Comparison of ENCODE assay signal across 2 cellular contexts in the genomic region with DNA sequence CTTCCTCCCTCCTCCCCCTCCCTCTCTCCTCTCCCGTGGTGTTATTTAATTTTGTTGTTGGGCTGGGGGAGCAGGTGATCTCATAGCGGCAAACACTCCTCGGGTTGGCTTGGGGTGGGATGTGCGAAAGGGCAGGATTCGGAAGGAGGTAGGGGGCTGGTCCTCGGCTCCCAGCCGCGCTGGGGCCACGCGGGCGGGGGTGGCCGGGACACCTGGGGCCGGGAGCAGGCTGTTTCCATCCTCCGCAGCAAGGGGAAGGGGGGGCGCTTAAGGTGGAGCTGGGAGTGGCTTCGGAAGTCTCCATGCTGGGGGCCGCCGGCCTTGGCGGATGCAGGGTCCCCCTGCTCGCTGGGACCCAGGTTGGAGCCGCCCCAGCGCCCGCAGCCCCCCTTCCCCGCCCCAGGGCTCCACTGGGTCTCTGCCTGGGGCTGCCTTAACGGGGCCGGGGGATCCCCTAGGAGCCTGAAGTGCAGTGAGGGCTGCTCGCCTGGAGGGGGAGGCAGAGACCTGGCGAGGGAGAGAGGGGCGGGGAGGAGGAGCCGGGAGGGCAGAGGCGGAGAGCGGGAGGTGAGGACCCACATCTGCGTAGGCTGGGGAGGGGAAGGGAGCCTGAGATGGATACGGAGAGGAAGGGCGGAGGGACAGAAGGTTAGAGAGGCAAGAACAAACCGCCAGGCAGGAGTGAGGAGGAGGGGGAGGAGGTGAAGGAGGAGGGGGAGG.
A peak's percentile ranks its signal among the peaks of the same experiment; 100 is the strongest.
TF ChIP-seq lines count a peak whose summit lies in the region.

No MANE protein-coding gene starts in this region.

TF ChIP-seq in GM12891, 5 proteins besides CTCF, POLR2A, EP300 and RAD21:
- TF ChIP-seq SPI1 (IDR thresholded peaks at IDR 0.05; ENCODE audit: low read depth, low read length) (no peak), POU2F2 (IDR thresholded peaks at IDR 0.05; ENCODE audit: low read depth, low read length) (0 out of 2 replicates have a peak, but pooled peaks have one; percentile 13)
TF ChIP-seq in GM12891: peak in this region for 1.

TF ChIP-seq in K562, 482 proteins besides CTCF, POLR2A, EP300 and RAD21 (continues in another document):
- TF ChIP-seq BHLHE40 (IDR thresholded peaks at IDR 0.05; ENCODE audit: low read length) (peak; percentile 6; the same call in 1 of the 2 replicates), AFF4 (CRISPR knock-in tag; IDR thresholded peaks at IDR 0.05) (no peak), ZFPM2 (CRISPR knock-in tag; IDR thresholded peaks at IDR 0.05) (no peak), RFX7 (CRISPR knock-in tag; IDR thresholded peaks at IDR 0.05) (no peak), ZNF133 (CRISPR knock-in tag; IDR thresholded peaks at IDR 0.05) (no peak), ARID3B (CRISPR knock-in tag; IDR thresholded peaks at IDR 0.05; ENCODE audit: borderline replicate concordance) (no peak), ATF1 (CRISPR knock-in tag; IDR thresholded peaks at IDR 0.05) (no peak), ATF1 (tag; IDR thresholded peaks at IDR 0.05) (0 out of 2 replicates have a peak, but pooled peaks have one; percentile 42), RAD51 (IDR thresholded peaks at IDR 0.05; ENCODE audit: borderline replicate concordance, low read depth) (peak; percentile 8; the same call in 1 of the 2 replicates), MAFK (IDR thresholded peaks at IDR 0.05; ENCODE audit: low read length) (no peak), ZBTB1 (CRISPR knock-in tag; IDR thresholded peaks at IDR 0.05; ENCODE audit: borderline replicate concordance, low read depth) (no peak), BACH1 (tag; IDR thresholded peaks at IDR 0.05) (no peak), ATF7 (IDR thresholded peaks at IDR 0.05) (peak; percentile 53), BCLAF1 (IDR thresholded peaks at IDR 0.05; ENCODE audit: borderline replicate concordance in 1 of 2, control insufficient read depth in 1 of 2, low read depth in 2 of 2, low read length in 1 of 2) (no peak), VEZF1 (CRISPR knock-in tag; IDR thresholded peaks at IDR 0.05) (peak; percentile 99), HIVEP1 (CRISPR knock-in tag; IDR thresholded peaks at IDR 0.05) (0 out of 2 replicates have a peak, but pooled peaks have one; percentile 56)
- TF ChIP-seq, protein P1, sequence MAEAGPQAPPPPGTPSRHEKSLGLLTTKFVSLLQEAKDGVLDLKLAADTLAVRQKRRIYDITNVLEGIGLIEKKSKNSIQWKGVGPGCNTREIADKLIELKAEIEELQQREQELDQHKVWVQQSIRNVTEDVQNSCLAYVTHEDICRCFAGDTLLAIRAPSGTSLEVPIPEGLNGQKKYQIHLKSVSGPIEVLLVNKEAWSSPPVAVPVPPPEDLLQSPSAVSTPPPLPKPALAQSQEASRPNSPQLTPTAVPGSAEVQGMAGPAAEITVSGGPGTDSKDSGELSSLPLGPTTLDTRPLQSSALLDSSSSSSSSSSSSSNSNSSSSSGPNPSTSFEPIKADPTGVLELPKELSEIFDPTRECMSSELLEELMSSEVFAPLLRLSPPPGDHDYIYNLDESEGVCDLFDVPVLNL (CRISPR knock-in tag; IDR thresholded peaks at IDR 0.05; ENCODE audit: low read depth), result no peak
- TF ChIP-seq, protein P2, sequence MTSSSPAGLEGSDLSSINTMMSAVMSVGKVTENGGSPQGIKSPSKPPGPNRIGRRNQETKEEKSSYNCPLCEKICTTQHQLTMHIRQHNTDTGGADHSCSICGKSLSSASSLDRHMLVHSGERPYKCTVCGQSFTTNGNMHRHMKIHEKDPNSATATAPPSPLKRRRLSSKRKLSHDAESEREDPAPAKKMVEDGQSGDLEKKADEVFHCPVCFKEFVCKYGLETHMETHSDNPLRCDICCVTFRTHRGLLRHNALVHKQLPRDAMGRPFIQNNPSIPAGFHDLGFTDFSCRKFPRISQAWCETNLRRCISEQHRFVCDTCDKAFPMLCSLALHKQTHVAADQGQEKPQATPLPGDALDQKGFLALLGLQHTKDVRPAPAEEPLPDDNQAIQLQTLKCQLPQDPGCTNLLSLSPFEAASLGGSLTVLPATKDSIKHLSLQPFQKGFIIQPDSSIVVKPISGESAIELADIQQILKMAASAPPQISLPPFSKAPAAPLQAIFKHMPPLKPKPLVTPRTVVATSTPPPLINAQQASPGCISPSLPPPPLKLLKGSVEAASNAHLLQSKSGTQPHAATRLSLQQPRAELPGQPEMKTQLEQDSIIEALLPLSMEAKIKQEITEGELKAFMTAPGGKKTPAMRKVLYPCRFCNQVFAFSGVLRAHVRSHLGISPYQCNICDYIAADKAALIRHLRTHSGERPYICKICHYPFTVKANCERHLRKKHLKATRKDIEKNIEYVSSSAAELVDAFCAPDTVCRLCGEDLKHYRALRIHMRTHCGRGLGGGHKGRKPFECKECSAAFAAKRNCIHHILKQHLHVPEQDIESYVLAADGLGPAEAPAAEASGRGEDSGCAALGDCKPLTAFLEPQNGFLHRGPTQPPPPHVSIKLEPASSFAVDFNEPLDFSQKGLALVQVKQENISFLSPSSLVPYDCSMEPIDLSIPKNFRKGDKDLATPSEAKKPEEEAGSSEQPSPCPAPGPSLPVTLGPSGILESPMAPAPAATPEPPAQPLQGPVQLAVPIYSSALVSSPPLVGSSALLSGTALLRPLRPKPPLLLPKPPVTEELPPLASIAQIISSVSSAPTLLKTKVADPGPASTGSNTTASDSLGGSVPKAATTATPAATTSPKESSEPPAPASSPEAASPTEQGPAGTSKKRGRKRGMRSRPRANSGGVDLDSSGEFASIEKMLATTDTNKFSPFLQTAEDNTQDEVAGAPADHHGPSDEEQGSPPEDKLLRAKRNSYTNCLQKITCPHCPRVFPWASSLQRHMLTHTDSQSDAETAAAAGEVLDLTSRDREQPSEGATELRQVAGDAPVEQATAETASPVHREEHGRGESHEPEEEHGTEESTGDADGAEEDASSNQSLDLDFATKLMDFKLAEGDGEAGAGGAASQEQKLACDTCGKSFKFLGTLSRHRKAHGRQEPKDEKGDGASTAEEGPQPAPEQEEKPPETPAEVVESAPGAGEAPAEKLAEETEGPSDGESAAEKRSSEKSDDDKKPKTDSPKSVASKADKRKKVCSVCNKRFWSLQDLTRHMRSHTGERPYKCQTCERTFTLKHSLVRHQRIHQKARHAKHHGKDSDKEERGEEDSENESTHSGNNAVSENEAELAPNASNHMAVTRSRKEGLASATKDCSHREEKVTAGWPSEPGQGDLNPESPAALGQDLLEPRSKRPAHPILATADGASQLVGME (CRISPR knock-in tag; IDR thresholded peaks at IDR 0.05), result no peak; the same call in 1 of the 2 replicates
- TF ChIP-seq, protein P3, sequence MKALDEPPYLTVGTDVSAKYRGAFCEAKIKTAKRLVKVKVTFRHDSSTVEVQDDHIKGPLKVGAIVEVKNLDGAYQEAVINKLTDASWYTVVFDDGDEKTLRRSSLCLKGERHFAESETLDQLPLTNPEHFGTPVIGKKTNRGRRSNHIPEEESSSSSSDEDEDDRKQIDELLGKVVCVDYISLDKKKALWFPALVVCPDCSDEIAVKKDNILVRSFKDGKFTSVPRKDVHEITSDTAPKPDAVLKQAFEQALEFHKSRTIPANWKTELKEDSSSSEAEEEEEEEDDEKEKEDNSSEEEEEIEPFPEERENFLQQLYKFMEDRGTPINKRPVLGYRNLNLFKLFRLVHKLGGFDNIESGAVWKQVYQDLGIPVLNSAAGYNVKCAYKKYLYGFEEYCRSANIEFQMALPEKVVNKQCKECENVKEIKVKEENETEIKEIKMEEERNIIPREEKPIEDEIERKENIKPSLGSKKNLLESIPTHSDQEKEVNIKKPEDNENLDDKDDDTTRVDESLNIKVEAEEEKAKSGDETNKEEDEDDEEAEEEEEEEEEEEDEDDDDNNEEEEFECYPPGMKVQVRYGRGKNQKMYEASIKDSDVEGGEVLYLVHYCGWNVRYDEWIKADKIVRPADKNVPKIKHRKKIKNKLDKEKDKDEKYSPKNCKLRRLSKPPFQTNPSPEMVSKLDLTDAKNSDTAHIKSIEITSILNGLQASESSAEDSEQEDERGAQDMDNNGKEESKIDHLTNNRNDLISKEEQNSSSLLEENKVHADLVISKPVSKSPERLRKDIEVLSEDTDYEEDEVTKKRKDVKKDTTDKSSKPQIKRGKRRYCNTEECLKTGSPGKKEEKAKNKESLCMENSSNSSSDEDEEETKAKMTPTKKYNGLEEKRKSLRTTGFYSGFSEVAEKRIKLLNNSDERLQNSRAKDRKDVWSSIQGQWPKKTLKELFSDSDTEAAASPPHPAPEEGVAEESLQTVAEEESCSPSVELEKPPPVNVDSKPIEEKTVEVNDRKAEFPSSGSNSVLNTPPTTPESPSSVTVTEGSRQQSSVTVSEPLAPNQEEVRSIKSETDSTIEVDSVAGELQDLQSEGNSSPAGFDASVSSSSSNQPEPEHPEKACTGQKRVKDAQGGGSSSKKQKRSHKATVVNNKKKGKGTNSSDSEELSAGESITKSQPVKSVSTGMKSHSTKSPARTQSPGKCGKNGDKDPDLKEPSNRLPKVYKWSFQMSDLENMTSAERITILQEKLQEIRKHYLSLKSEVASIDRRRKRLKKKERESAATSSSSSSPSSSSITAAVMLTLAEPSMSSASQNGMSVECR (CRISPR knock-in tag; IDR thresholded peaks at IDR 0.05), result no peak
- TF ChIP-seq, protein P4, sequence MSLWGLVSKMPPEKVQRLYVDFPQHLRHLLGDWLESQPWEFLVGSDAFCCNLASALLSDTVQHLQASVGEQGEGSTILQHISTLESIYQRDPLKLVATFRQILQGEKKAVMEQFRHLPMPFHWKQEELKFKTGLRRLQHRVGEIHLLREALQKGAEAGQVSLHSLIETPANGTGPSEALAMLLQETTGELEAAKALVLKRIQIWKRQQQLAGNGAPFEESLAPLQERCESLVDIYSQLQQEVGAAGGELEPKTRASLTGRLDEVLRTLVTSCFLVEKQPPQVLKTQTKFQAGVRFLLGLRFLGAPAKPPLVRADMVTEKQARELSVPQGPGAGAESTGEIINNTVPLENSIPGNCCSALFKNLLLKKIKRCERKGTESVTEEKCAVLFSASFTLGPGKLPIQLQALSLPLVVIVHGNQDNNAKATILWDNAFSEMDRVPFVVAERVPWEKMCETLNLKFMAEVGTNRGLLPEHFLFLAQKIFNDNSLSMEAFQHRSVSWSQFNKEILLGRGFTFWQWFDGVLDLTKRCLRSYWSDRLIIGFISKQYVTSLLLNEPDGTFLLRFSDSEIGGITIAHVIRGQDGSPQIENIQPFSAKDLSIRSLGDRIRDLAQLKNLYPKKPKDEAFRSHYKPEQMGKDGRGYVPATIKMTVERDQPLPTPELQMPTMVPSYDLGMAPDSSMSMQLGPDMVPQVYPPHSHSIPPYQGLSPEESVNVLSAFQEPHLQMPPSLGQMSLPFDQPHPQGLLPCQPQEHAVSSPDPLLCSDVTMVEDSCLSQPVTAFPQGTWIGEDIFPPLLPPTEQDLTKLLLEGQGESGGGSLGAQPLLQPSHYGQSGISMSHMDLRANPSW (CRISPR knock-in tag; IDR thresholded peaks at IDR 0.05), result no peak
